In the genomic region with DNA sequence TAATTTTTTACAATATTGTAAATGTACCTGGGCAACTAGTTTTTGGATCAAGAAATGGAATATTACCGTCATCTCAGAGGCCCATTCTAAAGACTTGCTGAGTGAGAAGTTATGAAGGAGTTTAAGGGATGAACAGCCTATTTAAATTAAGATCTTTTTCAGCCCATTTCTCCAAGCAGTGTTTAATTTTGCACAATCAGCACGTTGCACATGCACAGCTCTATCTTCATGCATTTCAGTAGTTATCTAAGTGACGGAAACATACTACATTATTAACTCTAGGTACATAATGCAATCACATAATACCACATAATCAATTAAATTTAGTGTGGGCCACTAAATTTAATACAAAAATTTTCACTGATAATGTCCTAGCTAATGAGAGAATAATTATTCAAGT, we compare ENCODE assay signal across 35 cellular contexts.
"Had no signal": no experiment of that assay in that cellular context is flagged by ENCODE, and none has a peak within 500 bp of the region (broad histone marks: within the 10 kb centered on the region; RNA-seq: fewer than 3 reads in every experiment).

No MANE protein-coding gene starts in this region.

- H3K36me3 ChIP-seq: MG63 had no signal

- H3K4me3 ChIP-seq: MG63 had no signal

- H3K27me3 ChIP-seq: MG63 had no signal

- DNase-seq: Karpas-422, Kasumi-1, MG63, MM.1S, MV-4-11, NCI-H1048, NCI-H1092, NCI-H1092 treated with DMSO at 0.1 percent for 48 hours, NCI-H1105, NCI-H1105 treated with DMSO at 0.1 percent for 48 hours, NCI-H1417, NCI-H1417 treated with DMSO at 0.1 percent for 48 hours, NCI-H1436, NCI-H1436 treated with DMSO at 0.1 percent for 48 hours, NCI-H146, NCI-H1694, NCI-H1694 treated with DMSO at 0.1 percent for 48 hours, NCI-H187, NCI-H187 treated with DMSO at 0.1 percent for 48 hours, NCI-H1930, NCI-H2029, NCI-H2029 treated with DMSO at 0.1 percent for 48 hours, NCI-H2081, NCI-H2081 treated with DMSO at 0.1 percent for 48 hours, NCI-H2107, NCI-H2171, NCI-H2171 treated with DMSO at 0.1 percent for 48 hours, NCI-H2227 treated with DMSO at 0.1 percent for 48 hours, NCI-H226, NCI-H345, NCI-H446, NCI-H446 treated with DMSO at 0.1 percent for 48 hours, NCI-H510A, NCI-H510A treated with DMSO at 0.1 percent for 48 hours, NCI-H524 had no signal

- H3K9me3 ChIP-seq: MG63 had no signal
